ENCODE assay signal across 9 cellular contexts in genomic region chr20:38892091-38892981, GRCh38. TPM values are rescaled to one million over a fixed set of nuclear protein-coding genes. Genes with fewer than 3 reads are reported as not detected.
A peak's percentile ranks its signal among the peaks of the same experiment; 100 is the strongest.
DNase-seq lines count a peak whose midpoint lies in the region; ATAC-seq, FAIRE-seq and TF ChIP-seq lines count a peak whose summit lies in the region.
"Had no signal": no experiment of that assay in that cellular context is flagged by ENCODE, and none has a peak within 500 bp of the region (broad histone marks: within the 10 kb centered on the region; RNA-seq: fewer than 3 reads in every experiment).

No MANE protein-coding gene starts in this region.

- no peak for FAIRE-seq in D721Med (lab: Jason Lieb, UNC)

- peak overlapping the region; percentile 86 for H3K27ac Mint-ChIP-seq in activated T-helper 2 cell treated with anti-CD3 and anti-CD28 coated beads, Interferon-gamma antibody, Interleukin-2, Interleukin-4, amounts not matched to agents 10 μg/mL and 5 μg/mL and 100 μg/mL, durations not matched to agents 14 hours and 24 hours and 36 hours
- H3K27ac Mint-ChIP-seq: type B pancreatic cell had no signal

- no peaks in the 10 kb centered on the region for H3K27me3 Mint-ChIP-seq in activated T-helper 2 cell treated with anti-CD3 and anti-CD28 coated beads, Interferon-gamma antibody, Interleukin-2, Interleukin-4, amounts not matched to agents 10 μg/mL and 5 μg/mL and 100 μg/mL, durations not matched to agents 14 hours and 24 hours and 36 hours (ENCODE audit: low read depth)

- DNase-seq in GDM1 (lab: John Stamatoyannopoulos, UW), result peak; percentile 9
- no peak for DNase-seq in activated T-helper 2 cell treated with anti-CD3 and anti-CD28 coated beads, Interferon-gamma antibody, Interleukin-2, Interleukin-4, amounts not matched to agents 10 μg/mL and 5 μg/mL and 100 μg/mL, durations not matched to agents 14 hours and 24 hours and 36 hours (ENCODE audit: low spot score)
- no peak for DNase-seq in DMS153 (lab: John Stamatoyannopoulos, UW)
- no peak for DNase-seq in NCI-H146 treated with DMSO at 0.1 percent for 48 hours (lab: John Stamatoyannopoulos, UW; ENCODE audit: unreplicated experiment)
- no peak for DNase-seq in D721Med (ENCODE audit: insufficient read length, low spot score)

- no peak overlapping the region for H3K4me3 Mint-ChIP-seq in activated T-helper 2 cell treated with anti-CD3 and anti-CD28 coated beads, Interferon-gamma antibody, Interleukin-2, Interleukin-4, amounts not matched to agents 10 μg/mL and 5 μg/mL and 100 μg/mL, durations not matched to agents 14 hours and 24 hours and 36 hours (ENCODE audit: low read depth)
- H3K4me3 Mint-ChIP-seq: type B pancreatic cell had no signal

- H3K4me1 Mint-ChIP-seq in activated T-helper 2 cell treated with anti-CD3 and anti-CD28 coated beads, Interferon-gamma antibody, Interleukin-2, Interleukin-4, amounts not matched to agents 10 μg/mL and 5 μg/mL and 100 μg/mL, durations not matched to agents 14 hours and 24 hours and 36 hours (ENCODE audit: low read depth), result peaks cover 45% of the 10 kb centered on the region

- peaks cover 58% of the 10 kb centered on the region for H3K36me3 Mint-ChIP-seq in activated T-helper 2 cell treated with anti-CD3 and anti-CD28 coated beads, Interferon-gamma antibody, Interleukin-2, Interleukin-4, amounts not matched to agents 10 μg/mL and 5 μg/mL and 100 μg/mL, durations not matched to agents 14 hours and 24 hours and 36 hours (ENCODE audit: low read depth)
- H3K36me3 Mint-ChIP-seq: type B pancreatic cell had no signal

- ATAC-seq in GM19468 (IDR thresholded peaks at IDR 0.05; ENCODE audit: extremely low read depth, unreplicated experiment) (peak; percentile 3), HG03280 (IDR thresholded peaks at IDR 0.05; ENCODE audit: unreplicated experiment) (peak; percentile 42), esophagus mucosa (no peak)

- intact Hi-C loops in activated T-helper 2 cell treated with anti-CD3 and anti-CD28 coated beads, Interferon-gamma antibody, Interleukin-2, Interleukin-4, amounts not matched to agents 10 μg/mL and 5 μg/mL and 100 μg/mL, durations not matched to agents 14 hours and 24 hours and 36 hours (cut with micrococcal nuclease), result loop anchor here (2.0 to 5.0 kb wide), 3 partner anchors 18 to 160 kb away; partner anchors contain the start of gene ACTR5

- H3K9me3 Mint-ChIP-seq in activated T-helper 2 cell treated with anti-CD3 and anti-CD28 coated beads, Interferon-gamma antibody, Interleukin-2, Interleukin-4, amounts not matched to agents 10 μg/mL and 5 μg/mL and 100 μg/mL, durations not matched to agents 14 hours and 24 hours and 36 hours, result no peaks in the 10 kb centered on the region
- H3K9me3 Mint-ChIP-seq: type B pancreatic cell had no signal

- TF ChIP-seq CTCF in D721Med (IDR thresholded peaks at IDR 0.05; ENCODE audit: insufficient read depth, missing control alignments), result no peak

RNA-seq across cellular contexts. Expression of gene FAM83D, which starts 33.9 kb away (rescaled TPM):
- 15.4 and 15.6 TPM in 2 replicates for total RNA-seq in activated T-helper 2 cell treated with anti-CD3 and anti-CD28 coated beads, Interferon-gamma antibody, Interleukin-2, Interleukin-4, amounts not matched to agents 10 μg/mL and 5 μg/mL and 100 μg/mL, durations not matched to agents 14 hours and 24 hours and 36 hours
- total RNA-seq in esophagus mucosa, result 67.0 TPM
